In genomic region chr14:20873370-20874177, GRCh38 we compare ENCODE assay signal across 1 cellular context.
TF ChIP-seq lines count a peak whose summit lies in the region.

No MANE protein-coding gene starts in this region.

TF ChIP-seq in H1, 55 proteins besides CTCF, POLR2A, EP300 and RAD21:
- TF ChIP-seq KDM5A (IDR thresholded peaks at IDR 0.05; ENCODE audit: low read length) (no peak), CREB1 (IDR thresholded peaks at IDR 0.05) (peak; percentile 54; the same call in 1 of the 2 replicates), POU5F1 (IDR thresholded peaks at IDR 0.05; ENCODE audit: low read depth, low read length) (no peak), TBP (IDR thresholded peaks at IDR 0.05; ENCODE audit: low read depth, low read length) (peak; percentile 66), PHF8 (conservative IDR thresholded peaks at IDR 0.05; ENCODE audit: low read depth, low read length) (0 out of 2 replicates have a peak, but pooled peaks have one; percentile 31), CHD2 (IDR thresholded peaks at IDR 0.05; ENCODE audit: low read length) (0 out of 2 replicates have a peak, but pooled peaks have one; percentile 31), CBX5 (IDR thresholded peaks at IDR 0.05; ENCODE audit: low read depth, low read length) (no peak), CEBPB (IDR thresholded peaks at IDR 0.05; ENCODE audit: low read depth, low read length) (peak; percentile 84), SIN3A (conservative IDR thresholded peaks at IDR 0.05 in 1 of 2, IDR thresholded peaks at IDR 0.05 in 1 of 2; ENCODE audit: low read depth in 1 of 2, low read length in 2 of 2) (0 out of 4 replicates have a peak, but pooled peaks of 1 of the 2 experiments have one; percentile 36), EZH2 (IDR thresholded peaks at IDR 0.05; ENCODE audit: low read depth, low read length, severe bottlenecking) (peak; percentile 15), YY1 (IDR thresholded peaks at IDR 0.05; ENCODE audit: low read depth, low read length) (peak; percentile 77), USF2 (IDR thresholded peaks at IDR 0.05; ENCODE audit: low read length) (no peak), ZNF274 (IDR thresholded peaks at IDR 0.05; ENCODE audit: borderline replicate concordance, extremely low read depth, low read length) (no peak), KDM4A (IDR thresholded peaks at IDR 0.05; ENCODE audit: low read depth, low read length, severe bottlenecking) (peak; percentile 52), SIX5 (IDR thresholded peaks at IDR 0.05; ENCODE audit: low read depth, low read length) (0 out of 2 replicates have a peak, but pooled peaks have one; percentile 12), TAF1 (IDR thresholded peaks at IDR 0.05; ENCODE audit: low read depth, low read length) (peak; percentile 65; the same call in 1 of the 2 replicates), CTBP2 (IDR thresholded peaks at IDR 0.05; ENCODE audit: borderline replicate concordance, insufficient read depth, insufficient read length, low read length) (no peak), JUN (IDR thresholded peaks at IDR 0.05; ENCODE audit: low read depth, low read length) (no peak), GABPA (IDR thresholded peaks at IDR 0.05; ENCODE audit: borderline replicate concordance, insufficient read depth, low read length) (peak; percentile 97), SRF (IDR thresholded peaks at IDR 0.05; ENCODE audit: low read depth, low read length) (no peak), RBBP5 (IDR thresholded peaks at IDR 0.05; ENCODE audit: borderline replicate concordance, low read depth, low read length) (no peak), E2F6 (IDR thresholded peaks at IDR 0.05) (peak; percentile 72), BCL11A (IDR thresholded peaks at IDR 0.05; ENCODE audit: low read depth in 2 of 2, low read length in 2 of 2) (no peak), POLR2AphosphoS5 (IDR thresholded peaks at IDR 0.05; ENCODE audit: low read depth, low read length) (no peak), GTF2F1 (IDR thresholded peaks at IDR 0.05; ENCODE audit: borderline replicate concordance, low read depth, low read length) (no peak), SP1 (IDR thresholded peaks at IDR 0.05; ENCODE audit: low read depth, low read length) (no peak), BACH1 (IDR thresholded peaks at IDR 0.05; ENCODE audit: low read length) (no peak), TAF7 (optimal IDR thresholded peaks at IDR 0.05; ENCODE audit: borderline replicate concordance, low read depth, low read length) (peak; percentile 22), RNF2 (IDR thresholded peaks at IDR 0.05; ENCODE audit: borderline replicate concordance, low read depth, low read length, missing control alignments, poor library complexity, severe bottlenecking) (no peak), HDAC6 (IDR thresholded peaks at IDR 0.05; ENCODE audit: low read depth, low read length) (no peak), ASH2L (IDR thresholded peaks at IDR 0.05; ENCODE audit: low read length) (peak; percentile 72)
